In genomic region chr7:86477343-86477742, GRCh38 we compare ENCODE assay signal across 26 cellular contexts.
"Had no signal": no experiment of that assay in that cellular context is flagged by ENCODE, and none has a peak within 500 bp of the region (broad histone marks: within the 10 kb centered on the region; RNA-seq: fewer than 3 reads in every experiment).

No MANE protein-coding gene starts in this region.

- H3K27ac Mint-ChIP-seq: dendritic cell treated with granulocyte-macrophage colony-stimulating factor and Interleukin-4, amounts not matched to agents 40 ng/mL and 50 ng/mL, for 4 days; effector memory CD8-positive, alpha-beta T cell; endodermal cell had no signal

- H3K27me3 Mint-ChIP-seq: dendritic cell treated with granulocyte-macrophage colony-stimulating factor and Interleukin-4, amounts not matched to agents 40 ng/mL and 50 ng/mL, for 4 days; effector memory CD8-positive, alpha-beta T cell had no signal

- H3K27ac ChIP-seq: colonic mucosa, coronary artery, dorsolateral prefrontal cortex, epithelial cell of prostate, esophagus muscularis mucosa, esophagus squamous epithelium, foreskin keratinocyte, gastrocnemius medialis, gastroesophageal sphincter, heart left ventricle, heart right ventricle, hepatocyte had no signal

- ATAC-seq: effector memory CD8-positive, alpha-beta T cell; esophagus mucosa; foreskin keratinocyte; gastrocnemius medialis; gastroesophageal sphincter; heart left ventricle; heart right ventricle had no signal

- H3K4me2 ChIP-seq: hepatocyte had no signal

- H3K36me3 ChIP-seq: colonic mucosa, esophagus muscularis mucosa, esophagus squamous epithelium, gastrocnemius medialis, gastroesophageal sphincter, heart left ventricle, heart right ventricle had no signal

- H3K27me3 ChIP-seq: colonic mucosa, dorsolateral prefrontal cortex, esophagus muscularis mucosa, esophagus squamous epithelium, foreskin keratinocyte, gastrocnemius medialis, gastroesophageal sphincter, heart right ventricle had no signal

- H3K9me3 Mint-ChIP-seq: dendritic cell treated with granulocyte-macrophage colony-stimulating factor and Interleukin-4, amounts not matched to agents 40 ng/mL and 50 ng/mL, for 4 days; endodermal cell had no signal

- DNase-seq: colonic mucosa; cortex of kidney; dermis blood vessel endothelial cell; dorsolateral prefrontal cortex; effector CD4-positive, alpha-beta T cell; effector CD8-positive, alpha-beta T cell; effector memory CD4-positive, alpha-beta T cell; effector memory CD8-positive, alpha-beta T cell; endodermal cell; erythroblast; esophagus squamous epithelium; foreskin fibroblast; foreskin keratinocyte; foreskin melanocyte; gastrocnemius medialis; glutamatergic neuron; head of caudate nucleus; heart left ventricle; heart right ventricle had no signal

- H3K9me3 ChIP-seq: colonic mucosa, esophagus muscularis mucosa, esophagus squamous epithelium, gastrocnemius medialis, gastroesophageal sphincter, heart left ventricle had no signal

- H3K4me3 Mint-ChIP-seq: dendritic cell treated with granulocyte-macrophage colony-stimulating factor and Interleukin-4, amounts not matched to agents 40 ng/mL and 50 ng/mL, for 4 days; effector memory CD8-positive, alpha-beta T cell; endodermal cell had no signal

- H3K4me1 Mint-ChIP-seq: endodermal cell had no signal

- H3K4me3 ChIP-seq: colonic mucosa, coronary artery, dorsolateral prefrontal cortex, esophagus muscularis mucosa, esophagus squamous epithelium, gastrocnemius medialis, gastroesophageal sphincter, heart left ventricle, heart right ventricle, hepatocyte had no signal

- H3K4me1 ChIP-seq: colonic mucosa, esophagus muscularis mucosa, esophagus squamous epithelium, foreskin keratinocyte, gastrocnemius medialis, gastroesophageal sphincter, heart left ventricle, heart right ventricle had no signal
